Comparison of ENCODE assay signal across 1 cellular context in the genomic region with DNA sequence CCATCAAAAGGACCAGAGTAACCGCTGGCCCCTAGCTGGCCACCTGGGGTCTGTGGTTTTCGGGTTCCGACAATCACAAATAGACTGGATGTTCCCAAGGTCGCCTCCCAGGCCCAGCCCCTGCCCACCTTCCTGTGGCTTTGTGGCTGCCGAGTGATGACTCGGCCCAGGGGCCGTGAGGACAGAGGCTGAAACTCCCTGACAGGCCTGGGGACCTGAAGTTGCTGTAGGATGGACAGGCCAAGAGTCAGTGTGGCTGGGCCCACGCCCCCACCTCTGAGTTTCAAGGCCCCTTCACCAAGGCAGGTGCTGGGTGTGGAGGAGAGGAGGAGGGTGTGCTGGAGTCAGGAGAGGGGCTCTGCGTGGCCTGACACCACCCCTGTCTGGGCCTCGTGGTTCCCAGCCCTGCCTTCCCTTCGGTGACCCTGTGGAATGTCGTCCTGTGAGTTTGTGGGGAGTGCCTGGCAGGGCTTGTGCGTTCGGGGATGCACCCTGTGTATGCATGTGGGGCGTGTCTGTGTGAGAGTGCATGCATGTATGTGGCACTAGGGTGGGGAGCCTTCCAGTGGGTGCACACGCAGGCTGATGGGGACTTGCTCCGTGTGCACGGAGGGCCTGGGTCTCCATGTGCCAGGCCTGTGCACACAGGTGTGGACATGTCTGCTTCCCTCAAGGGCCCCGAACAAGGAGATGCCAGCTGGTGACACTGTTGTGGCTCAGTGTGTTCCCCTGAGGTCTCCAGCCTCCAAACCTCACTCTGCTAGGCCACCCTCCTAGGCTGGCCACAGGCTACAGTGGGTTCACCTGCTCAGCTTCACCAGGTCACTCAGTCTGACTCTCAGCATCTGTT.
TF ChIP-seq lines count a peak whose summit lies in the region.

No MANE protein-coding gene starts in this region.

TF ChIP-seq in IMR-90, 13 proteins besides CTCF, POLR2A, EP300 and RAD21:
- TF ChIP-seq MAFK (IDR thresholded peaks at IDR 0.05; ENCODE audit: low read depth, low read length) (no peak), MXI1 (IDR thresholded peaks at IDR 0.05; ENCODE audit: borderline replicate concordance, low read depth, low read length) (no peak), RCOR1 (IDR thresholded peaks at IDR 0.05; ENCODE audit: insufficient replicate concordance, low read length) (no peak), CEBPB (IDR thresholded peaks at IDR 0.05; ENCODE audit: low read depth, low read length) (no peak), FOS (IDR thresholded peaks at IDR 0.05; ENCODE audit: low read depth, low read length) (no peak), BHLHE40 (IDR thresholded peaks at IDR 0.05; ENCODE audit: low read depth, low read length) (no peak), NFE2L2 (IDR thresholded peaks at IDR 0.05; ENCODE audit: low read depth, low read length) (no peak), CHD1 (IDR thresholded peaks at IDR 0.05; ENCODE audit: low read depth, low read length) (no peak), RFX5 (IDR thresholded peaks at IDR 0.05; ENCODE audit: low read depth, low read length) (no peak), SMC3 (IDR thresholded peaks at IDR 0.05; ENCODE audit: low read depth, low read length) (no peak), MAZ (IDR thresholded peaks at IDR 0.05; ENCODE audit: borderline replicate concordance, low read depth, low read length) (no peak)
- TF ChIP-seq, protein P1, sequence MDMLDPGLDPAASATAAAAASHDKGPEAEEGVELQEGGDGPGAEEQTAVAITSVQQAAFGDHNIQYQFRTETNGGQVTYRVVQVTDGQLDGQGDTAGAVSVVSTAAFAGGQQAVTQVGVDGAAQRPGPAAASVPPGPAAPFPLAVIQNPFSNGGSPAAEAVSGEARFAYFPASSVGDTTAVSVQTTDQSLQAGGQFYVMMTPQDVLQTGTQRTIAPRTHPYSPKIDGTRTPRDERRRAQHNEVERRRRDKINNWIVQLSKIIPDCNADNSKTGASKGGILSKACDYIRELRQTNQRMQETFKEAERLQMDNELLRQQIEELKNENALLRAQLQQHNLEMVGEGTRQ (IDR thresholded peaks at IDR 0.05; ENCODE audit: low read depth, low read length) = no peak
- TF ChIP-seq, protein P2, sequence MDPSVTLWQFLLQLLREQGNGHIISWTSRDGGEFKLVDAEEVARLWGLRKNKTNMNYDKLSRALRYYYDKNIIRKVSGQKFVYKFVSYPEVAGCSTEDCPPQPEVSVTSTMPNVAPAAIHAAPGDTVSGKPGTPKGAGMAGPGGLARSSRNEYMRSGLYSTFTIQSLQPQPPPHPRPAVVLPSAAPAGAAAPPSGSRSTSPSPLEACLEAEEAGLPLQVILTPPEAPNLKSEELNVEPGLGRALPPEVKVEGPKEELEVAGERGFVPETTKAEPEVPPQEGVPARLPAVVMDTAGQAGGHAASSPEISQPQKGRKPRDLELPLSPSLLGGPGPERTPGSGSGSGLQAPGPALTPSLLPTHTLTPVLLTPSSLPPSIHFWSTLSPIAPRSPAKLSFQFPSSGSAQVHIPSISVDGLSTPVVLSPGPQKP (IDR thresholded peaks at IDR 0.05; ENCODE audit: borderline replicate concordance, low read depth, low read length) = no peak
TF ChIP-seq in IMR-90: peak in this region for 0.
